Comparison of ENCODE assay signal across 8 cellular contexts in genomic region chr12:20946732-20947131, GRCh38.
DNase-seq lines count a peak whose midpoint lies in the region; ATAC-seq and TF ChIP-seq lines count a peak whose summit lies in the region.

No MANE protein-coding gene starts in this region.

- H3K27me3 Mint-ChIP-seq in CD8-positive, alpha-beta memory T cell, result no peaks in the 10 kb centered on the region
- no peaks in the 10 kb centered on the region for H3K27me3 Mint-ChIP-seq in activated T-helper 2 cell treated with anti-CD3 and anti-CD28 coated beads, Interferon-gamma antibody, Interleukin-2, Interleukin-4, amounts not matched to agents 10 μg/mL and 5 μg/mL and 100 μg/mL, durations not matched to agents 14 hours and 24 hours and 36 hours (ENCODE audit: low read depth)

- no peaks in the 10 kb centered on the region for H3K36me3 ChIP-seq in Panc1 (ENCODE audit: control insufficient read depth, insufficient read depth, low read length)
- no peaks in the 10 kb centered on the region for H3K36me3 ChIP-seq in hepatocyte (replicated peaks; ENCODE audit: insufficient read depth, low read depth)
- H3K36me3 ChIP-seq in CD8-positive, alpha-beta memory T cell (ENCODE audit: insufficient read depth, low read length), result no peaks in the 10 kb centered on the region

- H2AFZ ChIP-seq in hepatocyte, result no peak overlapping the region

- TF ChIP-seq CTCF in HFF-Myc (IDR thresholded peaks at IDR 0.05; ENCODE audit: low read depth, low read length, missing control alignments), result peak; percentile 26
- peak; percentile 45; the same call in 1 of the 2 replicates for TF ChIP-seq CTCF in Panc1 (IDR thresholded peaks at IDR 0.05)
- peak; percentile 45 for TF ChIP-seq CTCF in hepatocyte (IDR thresholded peaks at IDR 0.05; ENCODE audit: poor library complexity)

- peaks cover 0 to 4% (median 2%) of the 10 kb centered on the region in 5 donors for H3K9me3 Mint-ChIP-seq in CD8-positive, alpha-beta memory T cell
- H3K9me3 Mint-ChIP-seq in activated T-helper 2 cell treated with anti-CD3 and anti-CD28 coated beads, Interferon-gamma antibody, Interleukin-2, Interleukin-4, amounts not matched to agents 10 μg/mL and 5 μg/mL and 100 μg/mL, durations not matched to agents 14 hours and 24 hours and 36 hours, result no peaks in the 10 kb centered on the region

- WGBS in hepatocyte (ENCODE audit: low lambda C conversion rate, missing lambda C conversion rate), result 30% methylated on average over 5 of the region's 5 CpGs

- H3K9me2 ChIP-seq in hepatocyte (replicated peaks; ENCODE audit: insufficient read depth), result no peaks in the 10 kb centered on the region

- ATAC-seq in Panc1, result no peak

- H3K9me3 ChIP-seq in Panc1 (ENCODE audit: control insufficient read depth, insufficient read depth, low read depth, low read length) (no peaks in the 10 kb centered on the region), hepatocyte (ENCODE audit: low read depth) (no peaks in the 10 kb centered on the region)
- H3K9me3 ChIP-seq in CD8-positive, alpha-beta memory T cell (ENCODE audit: low read length), result no peaks in the 10 kb centered on the region

- no peaks in the 10 kb centered on the region for H3K36me3 Mint-ChIP-seq in CD8-positive, alpha-beta memory T cell
- H3K36me3 Mint-ChIP-seq in activated T-helper 2 cell treated with anti-CD3 and anti-CD28 coated beads, Interferon-gamma antibody, Interleukin-2, Interleukin-4, amounts not matched to agents 10 μg/mL and 5 μg/mL and 100 μg/mL, durations not matched to agents 14 hours and 24 hours and 36 hours (ENCODE audit: low read depth), result no peaks in the 10 kb centered on the region

- POLR2A ChIA-PET in Panc1 (lab: Charles Lee), result no interaction called here
- POLR2A ChIA-PET in CD8-positive, alpha-beta memory T cell (lab: Charles Lee), result no interaction called here

- intact Hi-C loops in Panc1 (cut with micrococcal nuclease; ENCODE audit: unreplicated experiment), result no loop called here
- intact Hi-C loops in activated T-helper 2 cell treated with anti-CD3 and anti-CD28 coated beads, Interferon-gamma antibody, Interleukin-2, Interleukin-4, amounts not matched to agents 10 μg/mL and 5 μg/mL and 100 μg/mL, durations not matched to agents 14 hours and 24 hours and 36 hours (cut with micrococcal nuclease), result loop anchor here (1.0 kb wide), 1 partner anchor 224 kb away; no protein-coding TSS in a partner anchor

- no peaks in the 10 kb centered on the region for H4K20me1 ChIP-seq in hepatocyte (ENCODE audit: insufficient read depth, poor library complexity, severe bottlenecking)

- no peak overlapping the region for H3K4me2 ChIP-seq in hepatocyte

- in situ Hi-C loops in Panc1 (cut with HindIII; ENCODE audit: low pct_unique_long_range_greater_than_20kb, low sequenced_read_pairs), result no loop called here

- no peaks in the 10 kb centered on the region for H3K27me3 ChIP-seq in Panc1 (ENCODE audit: control insufficient read depth, insufficient read depth, low read length)
- no peaks in the 10 kb centered on the region for H3K27me3 ChIP-seq in hepatocyte
- H3K27me3 ChIP-seq in CD8-positive, alpha-beta memory T cell (ENCODE audit: insufficient read depth, low read length, poor library complexity, severe bottlenecking), result no peaks in the 10 kb centered on the region

- peak; percentile 3 to 13 for DNase-seq in NCI-H2081 (lab: John Stamatoyannopoulos, UW)
- no peak for DNase-seq in NCI-H2081 treated with DMSO at 0.1 percent for 48 hours (lab: John Stamatoyannopoulos, UW)
- DNase-seq in HFF-Myc (ENCODE audit: extremely low read depth, low read depth), result no peak
- DNase-seq in Panc1 (ENCODE audit: low read depth, low spot score), result no peak
- peak; percentile 48 for DNase-seq in hepatocyte (ENCODE audit: low spot score)
- no peak for DNase-seq in CD8-positive, alpha-beta memory T cell
- no peak for DNase-seq in NCI-H1092 treated with DMSO at 0.1 percent for 48 hours (lab: John Stamatoyannopoulos, UW)
- DNase-seq in activated T-helper 2 cell treated with anti-CD3 and anti-CD28 coated beads, Interferon-gamma antibody, Interleukin-2, Interleukin-4, amounts not matched to agents 10 μg/mL and 5 μg/mL and 100 μg/mL, durations not matched to agents 14 hours and 24 hours and 36 hours (ENCODE audit: low spot score), result no peak

- H3K4me1 Mint-ChIP-seq in CD8-positive, alpha-beta memory T cell, result no peaks in the 10 kb centered on the region
- H3K4me1 Mint-ChIP-seq in activated T-helper 2 cell treated with anti-CD3 and anti-CD28 coated beads, Interferon-gamma antibody, Interleukin-2, Interleukin-4, amounts not matched to agents 10 μg/mL and 5 μg/mL and 100 μg/mL, durations not matched to agents 14 hours and 24 hours and 36 hours (ENCODE audit: low read depth), result no peaks in the 10 kb centered on the region

- H3K27ac ChIP-seq in Panc1 (ENCODE audit: low read length), result no peak overlapping the region
- no peak overlapping the region for H3K27ac ChIP-seq in hepatocyte
- no peak overlapping the region for H3K27ac ChIP-seq in CD8-positive, alpha-beta memory T cell (ENCODE audit: low read depth, low read length)

- H3K4me1 ChIP-seq in Panc1 (ENCODE audit: control insufficient read depth, insufficient read depth, low read length) (no peaks in the 10 kb centered on the region), hepatocyte (ENCODE audit: insufficient read depth) (no peaks in the 10 kb centered on the region)
- H3K4me1 ChIP-seq in CD8-positive, alpha-beta memory T cell (ENCODE audit: insufficient read depth, low read length), result no peaks in the 10 kb centered on the region

- H3K79me2 ChIP-seq in hepatocyte, result no peaks in the 10 kb centered on the region

- H3K27ac Mint-ChIP-seq in CD8-positive, alpha-beta memory T cell, result no peak overlapping the region
- no peak overlapping the region for H3K27ac Mint-ChIP-seq in activated T-helper 2 cell treated with anti-CD3 and anti-CD28 coated beads, Interferon-gamma antibody, Interleukin-2, Interleukin-4, amounts not matched to agents 10 μg/mL and 5 μg/mL and 100 μg/mL, durations not matched to agents 14 hours and 24 hours and 36 hours

- BruUV-seq in Panc1 (replicated peaks; lab: Mats Ljungman, UMichigan), result no TSS peak

- CTCF ChIA-PET in Panc1 (lab: Charles Lee), result interaction anchor here (0.6 kb wide), 1 partner anchor 160 kb away, joined by 3 read pairs; no protein-coding TSS in a partner anchor
- CTCF ChIA-PET in CD8-positive, alpha-beta memory T cell (lab: Charles Lee), result no interaction called here

- H3K4me3 ChIP-seq in HFF-Myc (replicated peaks; ENCODE audit: low read depth, low read length), result no peak overlapping the region
- H3K4me3 ChIP-seq in Panc1 (ENCODE audit: low read depth in 2 of 2, low read length in 2 of 2), result no peak overlapping the region
- no peak overlapping the region for H3K4me3 ChIP-seq in hepatocyte
- no peak overlapping the region for H3K4me3 ChIP-seq in CD8-positive, alpha-beta memory T cell (ENCODE audit: low read length)

- no peak overlapping the region for H3K4me3 Mint-ChIP-seq in CD8-positive, alpha-beta memory T cell
- no peak overlapping the region for H3K4me3 Mint-ChIP-seq in activated T-helper 2 cell treated with anti-CD3 and anti-CD28 coated beads, Interferon-gamma antibody, Interleukin-2, Interleukin-4, amounts not matched to agents 10 μg/mL and 5 μg/mL and 100 μg/mL, durations not matched to agents 14 hours and 24 hours and 36 hours (ENCODE audit: low read depth)

Comparison
In these comparisons a context has a peak if more than half of its experiments do, and no peak if none do; other contexts are left out.
1. DNase-seq: peak in NCI-H2081 (2 of 2) and hepatocyte (single experiment); none in NCI-H2081 treated with DMSO at 0.1 percent for 48 hours (single experiment), HFF-Myc (single experiment), Panc1 (single experiment), CD8-positive, alpha-beta memory T cell (0 of 5), NCI-H1092 treated with DMSO at 0.1 percent for 48 hours (single experiment) and activated T-helper 2 cell treated with anti-CD3 and anti-CD28 coated beads, Interferon-gamma antibody, Interleukin-2, Interleukin-4, amounts not matched to agents 10 μg/mL and 5 μg/mL and 100 μg/mL, durations not matched to agents 14 hours and 24 hours and 36 hours (single experiment).
2. Peak in every context shown above with its lines, with median percentiles within 50 percentile points of each other: CTCF ChIP-seq.